ENCODE assay signal across 1 cellular context in the genomic region with DNA sequence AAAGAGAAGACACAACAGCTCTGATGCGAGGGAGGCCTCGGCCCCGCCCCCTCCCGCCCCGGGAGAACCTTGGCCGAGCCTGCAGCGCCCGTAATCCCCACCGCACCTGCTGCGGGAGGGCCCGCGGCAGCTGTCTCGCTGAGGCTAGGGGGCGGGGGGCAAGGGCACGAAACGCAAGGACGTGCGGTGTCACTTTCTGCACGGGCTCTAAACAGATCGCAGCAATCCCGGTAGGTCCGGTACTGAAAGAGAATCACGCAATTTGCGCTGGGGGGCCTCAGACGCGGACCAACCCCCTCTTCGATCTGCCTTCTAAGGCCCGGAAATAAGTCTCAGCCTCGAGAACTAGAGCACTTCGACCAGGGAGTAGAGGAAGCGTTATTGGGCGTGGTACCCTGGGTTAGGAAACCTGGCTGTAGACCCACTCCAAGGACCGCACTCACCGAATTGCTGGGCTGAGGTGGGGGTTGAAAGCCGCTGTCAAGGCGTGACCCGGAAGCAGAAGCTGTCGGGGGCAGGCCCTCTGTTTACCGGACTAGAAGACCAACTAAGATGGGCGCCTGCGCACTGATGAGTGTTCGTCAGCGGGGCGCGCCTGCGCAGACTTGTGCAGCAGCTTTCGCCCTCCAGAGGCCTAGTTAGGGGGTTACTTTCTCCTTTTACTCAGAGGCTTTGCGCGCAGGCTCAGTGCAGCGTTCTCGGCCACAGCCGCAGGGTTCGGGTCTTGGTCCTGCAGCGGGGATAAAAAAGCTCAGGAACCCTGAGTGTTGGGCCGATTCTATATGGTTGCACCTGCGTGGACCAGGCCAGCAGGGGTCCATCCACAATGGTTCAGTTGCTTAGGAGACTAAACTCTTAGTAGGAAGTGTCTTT.
TF ChIP-seq lines count a peak whose summit lies in the region.

Gene ASB8, minus strand, starts transcription at position 500 of the 873 bp plus-strand sequence. CDS start 4,019 bp downstream, outside the sequence.

TF ChIP-seq in HepG2, 621 proteins besides CTCF, POLR2A, EP300 and RAD21 (continued from another document and continues in another):
- peak; percentile 87 for TF ChIP-seq ZNF281 (CRISPR knock-in tag; IDR thresholded peaks at IDR 0.05; ENCODE audit: borderline replicate concordance)
- no peak for TF ChIP-seq SETDB1 (CRISPR knock-in tag; IDR thresholded peaks at IDR 0.05; ENCODE audit: borderline replicate concordance)
- TF ChIP-seq, protein P1, sequence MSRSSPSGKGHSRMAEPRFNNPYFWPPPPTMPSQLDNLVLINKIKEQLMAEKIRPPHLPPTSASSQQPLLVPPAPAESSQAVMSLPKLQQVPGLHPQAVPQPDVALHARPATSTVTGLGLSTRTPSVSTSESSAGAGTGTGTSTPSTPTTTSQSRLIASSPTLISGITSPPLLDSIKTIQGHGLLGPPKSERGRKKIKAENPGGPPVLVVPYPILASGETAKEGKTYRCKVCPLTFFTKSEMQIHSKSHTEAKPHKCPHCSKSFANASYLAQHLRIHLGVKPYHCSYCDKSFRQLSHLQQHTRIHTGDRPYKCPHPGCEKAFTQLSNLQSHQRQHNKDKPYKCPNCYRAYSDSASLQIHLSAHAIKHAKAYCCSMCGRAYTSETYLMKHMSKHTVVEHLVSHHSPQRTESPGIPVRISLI (CRISPR knock-in tag; IDR thresholded peaks at IDR 0.05; ENCODE audit: borderline replicate concordance), result peak; percentile 52; the same call in 1 of the 2 replicates
- peak; percentile 96 for TF ChIP-seq ZNF781 (CRISPR knock-in tag; IDR thresholded peaks at IDR 0.05; ENCODE audit: borderline replicate concordance, not compliant biosample characterization)
- peak; percentile 24; the same call in 1 of the 2 replicates for TF ChIP-seq TBX3 (IDR thresholded peaks at IDR 0.05; ENCODE audit: borderline replicate concordance)
- no peak for TF ChIP-seq NBN (conservative IDR thresholded peaks at IDR 0.05)
- peak; percentile 43; the same call in 1 of the 2 replicates for TF ChIP-seq GMEB1 (CRISPR knock-in tag; IDR thresholded peaks at IDR 0.05; ENCODE audit: borderline replicate concordance)
- peak; percentile 20; the same call in 1 of the 2 replicates for TF ChIP-seq RARA (CRISPR knock-in tag; IDR thresholded peaks at IDR 0.05)
- TF ChIP-seq ATAD3A (CRISPR knock-in tag; IDR thresholded peaks at IDR 0.05), result no peak
- peak; percentile 58; the same call in 1 of the 2 replicates for TF ChIP-seq TAF1 (CRISPR knock-in tag; IDR thresholded peaks at IDR 0.05)
- TF ChIP-seq, protein P2, sequence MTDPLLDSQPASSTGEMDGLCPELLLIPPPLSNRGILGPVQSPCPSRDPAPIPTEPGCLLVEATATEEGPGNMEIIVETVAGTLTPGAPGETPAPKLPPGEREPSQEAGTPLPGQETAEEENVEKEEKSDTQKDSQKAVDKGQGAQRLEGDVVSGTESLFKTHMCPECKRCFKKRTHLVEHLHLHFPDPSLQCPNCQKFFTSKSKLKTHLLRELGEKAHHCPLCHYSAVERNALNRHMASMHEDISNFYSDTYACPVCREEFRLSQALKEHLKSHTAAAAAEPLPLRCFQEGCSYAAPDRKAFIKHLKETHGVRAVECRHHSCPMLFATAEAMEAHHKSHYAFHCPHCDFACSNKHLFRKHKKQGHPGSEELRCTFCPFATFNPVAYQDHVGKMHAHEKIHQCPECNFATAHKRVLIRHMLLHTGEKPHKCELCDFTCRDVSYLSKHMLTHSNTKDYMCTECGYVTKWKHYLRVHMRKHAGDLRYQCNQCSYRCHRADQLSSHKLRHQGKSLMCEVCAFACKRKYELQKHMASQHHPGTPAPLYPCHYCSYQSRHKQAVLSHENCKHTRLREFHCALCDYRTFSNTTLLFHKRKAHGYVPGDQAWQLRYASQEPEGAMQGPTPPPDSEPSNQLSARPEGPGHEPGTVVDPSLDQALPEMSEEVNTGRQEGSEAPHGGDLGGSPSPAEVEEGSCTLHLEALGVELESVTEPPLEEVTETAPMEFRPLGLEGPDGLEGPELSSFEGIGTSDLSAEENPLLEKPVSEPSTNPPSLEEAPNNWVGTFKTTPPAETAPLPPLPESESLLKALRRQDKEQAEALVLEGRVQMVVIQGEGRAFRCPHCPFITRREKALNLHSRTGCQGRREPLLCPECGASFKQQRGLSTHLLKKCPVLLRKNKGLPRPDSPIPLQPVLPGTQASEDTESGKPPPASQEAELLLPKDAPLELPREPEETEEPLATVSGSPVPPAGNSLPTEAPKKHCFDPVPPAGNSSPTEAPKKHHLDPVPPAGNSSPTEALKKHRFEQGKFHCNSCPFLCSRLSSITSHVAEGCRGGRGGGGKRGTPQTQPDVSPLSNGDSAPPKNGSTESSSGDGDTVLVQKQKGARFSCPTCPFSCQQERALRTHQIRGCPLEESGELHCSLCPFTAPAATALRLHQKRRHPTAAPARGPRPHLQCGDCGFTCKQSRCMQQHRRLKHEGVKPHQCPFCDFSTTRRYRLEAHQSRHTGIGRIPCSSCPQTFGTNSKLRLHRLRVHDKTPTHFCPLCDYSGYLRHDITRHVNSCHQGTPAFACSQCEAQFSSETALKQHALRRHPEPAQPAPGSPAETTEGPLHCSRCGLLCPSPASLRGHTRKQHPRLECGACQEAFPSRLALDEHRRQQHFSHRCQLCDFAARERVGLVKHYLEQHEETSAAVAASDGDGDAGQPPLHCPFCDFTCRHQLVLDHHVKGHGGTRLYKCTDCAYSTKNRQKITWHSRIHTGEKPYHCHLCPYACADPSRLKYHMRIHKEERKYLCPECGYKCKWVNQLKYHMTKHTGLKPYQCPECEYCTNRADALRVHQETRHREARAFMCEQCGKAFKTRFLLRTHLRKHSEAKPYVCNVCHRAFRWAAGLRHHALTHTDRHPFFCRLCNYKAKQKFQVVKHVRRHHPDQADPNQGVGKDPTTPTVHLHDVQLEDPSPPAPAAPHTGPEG (CRISPR knock-in tag; IDR thresholded peaks at IDR 0.05), result peak; percentile 65
- peak; percentile 84 for TF ChIP-seq FOXO1 (CRISPR knock-in tag; IDR thresholded peaks at IDR 0.05)
- TF ChIP-seq GATAD1 (CRISPR knock-in tag; IDR thresholded peaks at IDR 0.05), result peak; percentile 88
- peak; percentile 81 for TF ChIP-seq FOXA3 (CRISPR knock-in tag; IDR thresholded peaks at IDR 0.05)
- no peak for TF ChIP-seq ZNF609 (CRISPR knock-in tag; IDR thresholded peaks at IDR 0.05; ENCODE audit: borderline replicate concordance)
- peak; percentile 76; the same call in 1 of the 2 replicates for TF ChIP-seq NAIF1 (CRISPR knock-in tag; IDR thresholded peaks at IDR 0.05; ENCODE audit: borderline replicate concordance)
- TF ChIP-seq SAP130 (CRISPR knock-in tag; IDR thresholded peaks at IDR 0.05; ENCODE audit: low read depth), result peak; percentile 95
- peak; percentile 75; the same call in 1 of the 2 replicates for TF ChIP-seq ZGPAT (CRISPR knock-in tag; IDR thresholded peaks at IDR 0.05)
- TF ChIP-seq ZKSCAN1 (IDR thresholded peaks at IDR 0.05; ENCODE audit: low read length), result no peak
- TF ChIP-seq NFE2L2 (IDR thresholded peaks at IDR 0.05; ENCODE audit: low read length), result no peak
- TF ChIP-seq SPEN (CRISPR knock-in tag; IDR thresholded peaks at IDR 0.05; ENCODE audit: low read depth), result peak; percentile 61
- TF ChIP-seq FOXK2 (IDR thresholded peaks at IDR 0.05), result peak; percentile 86
- 0 out of 2 replicates have a peak, but pooled peaks have one; percentile 22 for TF ChIP-seq ZHX1 (CRISPR knock-in tag; IDR thresholded peaks at IDR 0.05; ENCODE audit: low read depth)
- TF ChIP-seq BCL6 (CRISPR knock-in tag; IDR thresholded peaks at IDR 0.05), result peak; percentile 17; the same call in 1 of the 2 replicates
- no peak; the same call in 1 of the 2 replicates for TF ChIP-seq KLF6 (CRISPR knock-in tag; IDR thresholded peaks at IDR 0.05)
- peak; percentile 89; the same call in 1 of the 2 replicates for TF ChIP-seq KDM2A (CRISPR knock-in tag; IDR thresholded peaks at IDR 0.05; ENCODE audit: borderline replicate concordance, low read depth)
